In the genomic region with DNA sequence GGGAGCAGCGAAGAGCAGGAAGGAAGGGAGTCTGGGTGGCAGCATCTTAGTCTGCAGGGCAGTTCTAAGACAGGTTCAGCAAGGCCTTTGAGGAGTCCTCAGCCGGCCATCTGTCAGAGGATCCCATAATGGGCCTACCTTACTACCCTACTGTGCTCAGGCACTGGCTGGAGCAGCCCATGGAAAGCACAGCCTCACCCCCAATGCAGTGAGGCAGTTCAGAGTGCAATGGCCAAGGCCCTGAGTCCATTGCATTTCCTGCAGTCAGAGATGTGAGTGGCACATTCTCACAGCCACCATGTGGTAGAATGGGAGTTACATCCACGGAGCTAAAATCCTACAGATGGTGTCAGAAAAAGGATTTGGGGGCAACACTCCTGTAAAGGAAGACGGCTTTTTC, we compare ENCODE assay signal across 22 cellular contexts. TPM values are rescaled to one million over a fixed set of nuclear protein-coding genes. Genes with fewer than 3 reads are reported as not detected.
A peak's percentile ranks its signal among the peaks of the same experiment; 100 is the strongest.
DNase-seq lines count a peak whose midpoint lies in the region; ATAC-seq and TF ChIP-seq lines count a peak whose summit lies in the region.
"Had no signal": no experiment of that assay in that cellular context is flagged by ENCODE, and none has a peak within 500 bp of the region (broad histone marks: within the 10 kb centered on the region; RNA-seq: fewer than 3 reads in every experiment).

No MANE protein-coding gene starts in this region.

- H3K9ac ChIP-seq in colonic mucosa (ENCODE audit: low read depth in 2 of 2, low read length in 2 of 2): no peak overlapping the region

- 38 to 64% methylated on average over 1 to 4 of the region's 4 CpGs for WGBS in transverse colon (ENCODE audit: low coverage in 1 of 2), 2 donors

- in situ Hi-C loops in transverse colon (cut with MboI; ENCODE audit: low pct_ligation_motif_present in 1 of 4, low pct_unique_long_range_greater_than_20kb in 1 of 4, low sequenced_read_pairs in 3 of 4): no loop called here

- no peaks in the 10 kb centered on the region for H3K9me3 ChIP-seq in colonic mucosa
- H3K9me3 ChIP-seq in transverse colon: no peaks in the 10 kb centered on the region
- H3K9me3 ChIP-seq: SJSA1 had no signal

- no peak for TF ChIP-seq CTCF in colonic mucosa (IDR thresholded peaks at IDR 0.05)
- TF ChIP-seq CTCF in transverse colon (IDR thresholded peaks at IDR 0.05): no peak

- H3K4me3 ChIP-seq in colonic mucosa (no peak overlapping the region), transverse colon (no peak overlapping the region)
- H3K4me3 ChIP-seq: SJSA1 had no signal

- H3K27me3 ChIP-seq in colonic mucosa (no peaks in the 10 kb centered on the region), transverse colon (peaks cover 3% of the 10 kb centered on the region)
- H3K27me3 ChIP-seq: SJSA1 had no signal

- DNase-seq in NCI-H82 (lab: John Stamatoyannopoulos, UW) (peak; percentile 78), colonic mucosa (peak; percentile 34), left lobe of liver (ENCODE audit: low spot score) (no peak), transverse colon (peak; percentile 12), RKO (ENCODE audit: low spot score) (no peak), KG1 (lab: John Stamatoyannopoulos, UW) (no peak)
- DNase-seq: C1 segment of cervical spinal cord; CD4-positive, alpha-beta memory T cell; COR-L47; H7; Karpas-422; NCI-H1092; NCI-H1417 treated with DMSO at 0.1 percent for 48 hours; NCI-H187; NCI-H2081 treated with DMSO at 0.1 percent for 48 hours; NCI-H2171 treated with DMSO at 0.1 percent for 48 hours; NCI-H345; NCI-H510A treated with DMSO at 0.1 percent for 48 hours; Right ventricle myocardium superior had no signal

- peak; percentile 36 for ATAC-seq in left lobe of liver
- ATAC-seq in HG03196 (IDR thresholded peaks at IDR 0.05; ENCODE audit: unreplicated experiment): no peak

- H3K4me1 ChIP-seq in colonic mucosa (no peaks in the 10 kb centered on the region), transverse colon (peaks cover 0 to 13% (median 6%) of the 10 kb centered on the region in 4 donors)
- H3K4me1 ChIP-seq: SJSA1 had no signal

- intact Hi-C loops in colonic mucosa (cut with DNase I) (no loop called here), transverse colon (cut with DNase I; ENCODE audit: low total_unique reads) (no loop called here)

- TF ChIP-seq EP300 in transverse colon (IDR thresholded peaks at IDR 0.05; ENCODE audit: low read depth): no peak

- no peak for TF ChIP-seq POLR2A in transverse colon (IDR thresholded peaks at IDR 0.05)

- H3K27ac ChIP-seq in colonic mucosa (no peak overlapping the region), transverse colon (peak overlapping the region in 1 of 4 donors; percentile 13)
- H3K27ac ChIP-seq: SJSA1 had no signal

- H3K36me3 ChIP-seq in colonic mucosa: no peaks in the 10 kb centered on the region
- no peaks in the 10 kb centered on the region for H3K36me3 ChIP-seq in transverse colon
- H3K36me3 ChIP-seq: SJSA1 had no signal

RNA-seq across cellular contexts. Expression of a gene that starts 19.4 kb away (rescaled TPM):
- total RNA-seq in colonic mucosa (10 to 100 TPM; 13.5 to 22.8 TPM), left lobe of liver (0.18 TPM), transverse colon (10 to 100 TPM; 28.4 to 87.6 (median 48.3) TPM)
- total RNA-seq: A673; CD4-positive, alpha-beta memory T cell; Right ventricle myocardium superior; SJSA1 had no signal

Comparison
In these comparisons a context has a peak if more than half of its experiments do, and no peak if none do; other contexts are left out.
1. DNase-seq: peak in NCI-H82 (single experiment), colonic mucosa (single experiment) and transverse colon (single experiment); none in left lobe of liver (single experiment), RKO (single experiment) and KG1 (single experiment).
2. RNA of a gene that starts 19.4 kb away (total RNA-seq): 28.4 to 87.6 TPM in transverse colon and 13.5 to 22.8 TPM in colonic mucosa; 0.18 TPM in left lobe of liver (single experiment); every median in the first group is over 10 times any median in the second.